In the genomic region with DNA sequence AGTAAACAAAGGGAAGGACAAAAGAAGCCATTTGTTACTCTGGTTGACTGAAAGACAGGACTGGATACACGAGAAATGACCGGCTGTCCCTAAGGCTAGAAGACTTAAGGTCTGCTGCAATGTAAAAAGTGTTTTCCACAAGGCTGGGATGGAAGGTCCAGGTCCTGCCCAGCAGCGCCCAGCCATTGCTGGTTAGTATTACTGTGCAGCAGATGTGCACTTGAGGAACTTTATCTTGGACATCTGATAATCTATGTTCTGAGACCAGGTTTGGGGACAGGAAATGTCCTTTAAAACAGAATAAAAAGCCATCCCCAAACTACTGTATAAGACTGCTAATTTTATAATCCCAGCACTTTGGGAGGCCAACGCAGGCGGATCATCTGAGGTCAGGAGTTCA, we compare ENCODE assay signal across 18 cellular contexts.
"Had no signal": no experiment of that assay in that cellular context is flagged by ENCODE, and none has a peak within 500 bp of the region (broad histone marks: within the 10 kb centered on the region; RNA-seq: fewer than 3 reads in every experiment).

No MANE protein-coding gene starts in this region.

- DNase-seq: cerebellar nuclear complex; effector CD4-positive, alpha-beta T cell; endodermal cell; foreskin keratinocyte; head of caudate nucleus; hypothalamus; left lung; natural killer cell; posterior cingulate gyrus; right lobe of liver; stimulated activated CD4-positive, alpha-beta T cell treated with anti-CD3 and anti-CD28 coated beads, Interleukin-1b, Interleukin-23, amount 100 ng/mL, for 48 hours; stimulated activated CD4-positive, alpha-beta T cell treated with anti-CD3 and anti-CD28 coated beads, Interleukin-4, amount 100 ng/mL, for 24 hours had no signal

- H3K27ac ChIP-seq: coronary artery, foreskin keratinocyte, left lung, right lobe of liver, tibial nerve had no signal

- ATAC-seq: foreskin keratinocyte; natural killer cell; stimulated activated memory B cell treated with anti-CD40 and anti-IgM and Interleukin-4, amounts not matched to agents 10 μg/mL and 1 μg/mL and 100 μg/mL, for 72 hours had no signal

- H3K27ac Mint-ChIP-seq: endodermal cell; natural killer cell; stimulated activated memory B cell treated with anti-CD40 and anti-IgM and Interleukin-4, amounts not matched to agents 10 μg/mL and 1 μg/mL and 100 μg/mL, for 72 hours; stimulated activated naive CD8-positive, alpha-beta T cell treated with anti-CD3 and anti-CD28 coated beads, Interleukin-15, Interleukin-2, amounts not matched to agents 100 ng/mL and 50 ng/mL, for 24 hours had no signal

- H3K4me1 ChIP-seq: foreskin keratinocyte, left lung, right lobe of liver, tibial nerve had no signal

- H3K27me3 Mint-ChIP-seq: stimulated activated memory B cell treated with anti-CD40 and anti-IgM and Interleukin-4, amounts not matched to agents 10 μg/mL and 1 μg/mL and 100 μg/mL, for 72 hours; stimulated activated naive CD8-positive, alpha-beta T cell treated with anti-CD3 and anti-CD28 coated beads, Interleukin-15, Interleukin-2, amounts not matched to agents 100 ng/mL and 50 ng/mL, for 24 hours had no signal

- H3K4me3 ChIP-seq: coronary artery, left lung, lung, right lobe of liver, tibial nerve had no signal

- H3K4me3 Mint-ChIP-seq: endodermal cell; natural killer cell; neural crest cell; stimulated activated memory B cell treated with anti-CD40 and anti-IgM and Interleukin-4, amounts not matched to agents 10 μg/mL and 1 μg/mL and 100 μg/mL, for 72 hours; stimulated activated naive CD8-positive, alpha-beta T cell treated with anti-CD3 and anti-CD28 coated beads, Interleukin-15, Interleukin-2, amounts not matched to agents 100 ng/mL and 50 ng/mL, for 24 hours had no signal

- H3K27me3 ChIP-seq: foreskin keratinocyte, left lung, right lobe of liver, tibial nerve had no signal

- H3K9me3 ChIP-seq: left lung, right lobe of liver, tibial nerve had no signal

- H3K4me1 Mint-ChIP-seq: endodermal cell, natural killer cell, neural crest cell had no signal

- H3K9me3 Mint-ChIP-seq: endodermal cell; natural killer cell; neural crest cell; stimulated activated memory B cell treated with anti-CD40 and anti-IgM and Interleukin-4, amounts not matched to agents 10 μg/mL and 1 μg/mL and 100 μg/mL, for 72 hours; stimulated activated naive CD8-positive, alpha-beta T cell treated with anti-CD3 and anti-CD28 coated beads, Interleukin-15, Interleukin-2, amounts not matched to agents 100 ng/mL and 50 ng/mL, for 24 hours had no signal
